In the genomic region with DNA sequence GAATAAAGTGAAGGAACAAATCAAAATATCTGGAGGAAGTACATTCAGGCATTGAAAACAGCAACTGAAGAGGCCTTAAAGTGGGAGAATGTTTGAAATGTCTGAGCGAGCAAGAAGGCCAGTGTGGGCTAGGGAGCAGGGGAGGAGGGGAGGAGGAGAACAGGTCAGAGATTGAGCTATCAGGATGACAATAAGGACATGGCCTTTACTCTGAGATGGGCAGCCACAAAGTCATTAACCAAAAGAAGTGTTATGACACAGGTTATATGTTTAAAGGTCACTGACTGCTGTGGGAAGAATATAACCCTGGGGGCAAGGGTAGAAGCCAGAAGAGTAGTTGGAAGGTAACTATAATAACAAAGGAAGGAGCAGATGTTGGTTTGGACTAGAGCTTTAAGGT, we compare ENCODE assay signal across 26 cellular contexts.
"Had no signal": no experiment of that assay in that cellular context is flagged by ENCODE, and none has a peak within 500 bp of the region (broad histone marks: within the 10 kb centered on the region; RNA-seq: fewer than 3 reads in every experiment).

No MANE protein-coding gene starts in this region.

- H3K36me3 ChIP-seq: breast epithelium, Peyer's patch, SJSA1 had no signal

- H3K27ac ChIP-seq: breast epithelium, Peyer's patch, RWPE1, SJSA1 had no signal

- FAIRE-seq: HepG2, TTC549 had no signal

- H3K27me3 ChIP-seq: breast epithelium, Peyer's patch, SJSA1 had no signal

- H3K9me3 ChIP-seq: breast epithelium, Peyer's patch, SJSA1 had no signal

- H3K4me1 Mint-ChIP-seq: activated CD4-positive, alpha-beta T cell treated with anti-CD3 and anti-CD28 coated beads, Interleukin-2, amount 10 ng/mL, durations not matched to agents 7 days and 5 days; activated naive CD4-positive, alpha-beta T cell treated with anti-CD3 and anti-CD28 coated beads, Interleukin-2, amount 10 ng/mL, durations not matched to agents 7 days and 5 days; activated naive CD8-positive, alpha-beta T cell treated with anti-CD3 and anti-CD28 coated beads, Interleukin-2, amount 10 ng/mL, durations not matched to agents 7 days and 5 days had no signal

- DNase-seq: activated CD4-positive, alpha-beta memory T cell treated with anti-CD3 and anti-CD28 coated beads for 36 hours; activated CD4-positive, alpha-beta T cell treated with anti-CD3 and anti-CD28 coated beads, Interleukin-2, amount 10 ng/mL, durations not matched to agents 7 days and 5 days; activated CD4-positive, CD25-positive, alpha-beta regulatory T cell; activated CD8-positive, alpha-beta memory T cell treated with anti-CD3 and anti-CD28 coated beads, Interleukin-2, amount 50 U/mL, for 4 hours; activated gamma-delta T cell treated with Interleukin-2 at 50 U/mL for 16 hours; activated naive CD4-positive, alpha-beta T cell treated with anti-CD3 and anti-CD28 coated beads, Interleukin-2, amount 10 ng/mL, durations not matched to agents 7 days and 5 days; activated naive CD8-positive, alpha-beta T cell treated with anti-CD3 and anti-CD28 coated beads, Interleukin-2, amount 10 ng/mL, durations not matched to agents 7 days and 5 days; activated T-cell treated with anti-CD3 and anti-CD28 coated beads, Interleukin-2, amount 50 U/mL, for 1 hour; aorta; central memory CD4-positive, alpha-beta T cell; MM.1S; NCI-H1105 treated with DMSO at 0.1 percent for 48 hours; NCI-H1436 treated with DMSO at 0.1 percent for 48 hours; NCI-H187; NCI-H2081; NCI-H510A treated with DMSO at 0.1 percent for 48 hours; Peyer's patch; SHP77; SW 1271 had no signal

- ATAC-seq: HepG2, SK-N-SH treated with all-trans-retinoic acid at 6 μM for 48 hours had no signal

- H3K27me3 Mint-ChIP-seq: activated CD4-positive, alpha-beta memory T cell treated with anti-CD3 and anti-CD28 coated beads for 36 hours; activated CD4-positive, alpha-beta T cell treated with anti-CD3 and anti-CD28 coated beads, Interleukin-2, amount 10 ng/mL, durations not matched to agents 7 days and 5 days; activated naive CD4-positive, alpha-beta T cell treated with anti-CD3 and anti-CD28 coated beads, Interleukin-2, amount 10 ng/mL, durations not matched to agents 7 days and 5 days; activated naive CD8-positive, alpha-beta T cell treated with anti-CD3 and anti-CD28 coated beads, Interleukin-2, amount 10 ng/mL, durations not matched to agents 7 days and 5 days had no signal

- H3K27ac Mint-ChIP-seq: activated CD4-positive, alpha-beta memory T cell treated with anti-CD3 and anti-CD28 coated beads for 36 hours; activated CD4-positive, alpha-beta T cell treated with anti-CD3 and anti-CD28 coated beads, Interleukin-2, amount 10 ng/mL, durations not matched to agents 7 days and 5 days; activated naive CD4-positive, alpha-beta T cell treated with anti-CD3 and anti-CD28 coated beads, Interleukin-2, amount 10 ng/mL, durations not matched to agents 7 days and 5 days; activated naive CD8-positive, alpha-beta T cell treated with anti-CD3 and anti-CD28 coated beads, Interleukin-2, amount 10 ng/mL, durations not matched to agents 7 days and 5 days; T-helper 1 cell treated with Interleukin-12 subunit alpha and Interleukin-12 subunit beta and Interleukin-4 antibody, amounts not matched to agents 30 μg/mL and 1 μg/mL, for 36 hours had no signal

- H3K36me3 Mint-ChIP-seq: activated naive CD4-positive, alpha-beta T cell treated with anti-CD3 and anti-CD28 coated beads, Interleukin-2, amount 10 ng/mL, durations not matched to agents 7 days and 5 days; activated naive CD8-positive, alpha-beta T cell treated with anti-CD3 and anti-CD28 coated beads, Interleukin-2, amount 10 ng/mL, durations not matched to agents 7 days and 5 days had no signal

- H3K9me3 Mint-ChIP-seq: activated CD4-positive, alpha-beta memory T cell treated with anti-CD3 and anti-CD28 coated beads for 36 hours; activated naive CD4-positive, alpha-beta T cell treated with anti-CD3 and anti-CD28 coated beads, Interleukin-2, amount 10 ng/mL, durations not matched to agents 7 days and 5 days had no signal

- H3K4me3 Mint-ChIP-seq: activated CD4-positive, alpha-beta memory T cell treated with anti-CD3 and anti-CD28 coated beads for 36 hours; activated CD4-positive, alpha-beta T cell treated with anti-CD3 and anti-CD28 coated beads, Interleukin-2, amount 10 ng/mL, durations not matched to agents 7 days and 5 days; activated naive CD4-positive, alpha-beta T cell treated with anti-CD3 and anti-CD28 coated beads, Interleukin-2, amount 10 ng/mL, durations not matched to agents 7 days and 5 days; activated naive CD8-positive, alpha-beta T cell treated with anti-CD3 and anti-CD28 coated beads, Interleukin-2, amount 10 ng/mL, durations not matched to agents 7 days and 5 days; T-helper 1 cell treated with Interleukin-12 subunit alpha and Interleukin-12 subunit beta and Interleukin-4 antibody, amounts not matched to agents 30 μg/mL and 1 μg/mL, for 36 hours had no signal

- H3K4me1 ChIP-seq: breast epithelium, Peyer's patch, SJSA1 had no signal

- H3K4me3 ChIP-seq: breast epithelium, Peyer's patch, SJSA1 had no signal
